13 cellular contexts compared by ENCODE assay signal in genomic region chr7:18570441-18570840, GRCh38.
"Had no signal": no experiment of that assay in that cellular context is flagged by ENCODE, and none has a peak within 500 bp of the region (broad histone marks: within the 10 kb centered on the region; RNA-seq: fewer than 3 reads in every experiment).

No MANE protein-coding gene starts in this region.

- H3K9me3 Mint-ChIP-seq: endodermal cell, naive B cell had no signal

- H3K9me3 ChIP-seq: right atrium auricular region, thyroid gland had no signal

- H3K27ac ChIP-seq: right atrium auricular region, skin epidermis, thyroid gland had no signal

- H3K4me3 Mint-ChIP-seq: activated naive CD8-positive, alpha-beta T cell; endodermal cell; naive B cell had no signal

- H3K4me1 ChIP-seq: right atrium auricular region had no signal

- H3K27me3 ChIP-seq: right atrium auricular region, thyroid gland had no signal

- H3K4me3 ChIP-seq: lung, right atrium auricular region, skin epidermis, thyroid gland had no signal

- H3K27ac Mint-ChIP-seq: activated naive CD8-positive, alpha-beta T cell; endodermal cell had no signal

- FAIRE-seq: urothelium cell line had no signal

- H3K36me3 ChIP-seq: right atrium auricular region, thyroid gland had no signal

- DNase-seq: activated CD4-positive, CD25-positive, alpha-beta regulatory T cell; activated effector memory CD4-positive, alpha-beta T cell treated with anti-CD3 and anti-CD28 coated beads, Interleukin-2, amount 50 U/mL, for 16 hours; activated T-cell treated with anti-CD3 and anti-CD28 coated beads, Interleukin-2, amount 50 U/mL, for 1 hour; cerebellar nuclear complex; endodermal cell; erythroblast; naive B cell; thyroid gland had no signal

- H3K27me3 Mint-ChIP-seq: activated naive CD8-positive, alpha-beta T cell; naive B cell had no signal

- H3K36me3 Mint-ChIP-seq: activated naive CD8-positive, alpha-beta T cell; naive B cell had no signal
